Comparison of ENCODE assay signal across 8 cellular contexts in the genomic region with DNA sequence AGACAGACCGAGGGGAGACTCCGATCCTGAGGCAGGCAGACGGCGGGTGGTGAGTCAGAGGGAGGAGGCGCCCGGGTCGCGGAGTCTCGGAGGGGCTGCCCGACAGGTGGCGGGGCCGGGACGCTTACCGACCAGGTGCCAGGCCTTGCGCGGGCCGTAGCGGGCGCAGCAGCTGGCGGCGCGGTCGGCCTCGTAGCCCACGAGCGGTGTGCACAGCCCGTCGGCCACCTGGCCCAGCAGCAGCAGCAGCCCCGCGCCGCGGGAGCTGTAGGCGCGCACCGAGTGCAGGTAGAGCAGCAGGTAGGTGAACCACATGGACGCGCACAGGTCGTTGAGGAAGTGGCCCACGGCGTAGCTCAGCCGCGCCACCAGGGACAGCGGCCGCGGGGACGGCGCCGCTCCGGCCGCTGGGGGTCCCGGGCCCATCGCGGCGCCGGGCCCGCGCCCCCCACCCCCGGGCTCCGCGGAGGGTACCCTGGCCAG. TPM values are rescaled to one million over a fixed set of nuclear protein-coding genes. Genes with fewer than 3 reads are reported as not detected.
DNase-seq lines count a peak whose midpoint lies in the region; ATAC-seq and TF ChIP-seq lines count a peak whose summit lies in the region.

No MANE protein-coding gene starts in this region.

- no peak for TF ChIP-seq EP300 in sigmoid colon (IDR thresholded peaks at IDR 0.05)

- H3K4me1 ChIP-seq in ES-I3 (ENCODE audit: insufficient read depth, low read length) (peaks cover 3% of the 10 kb centered on the region; the same call in 1 of the 2 replicates), OCI-LY1 (ENCODE audit: insufficient read depth, low read length, severe bottlenecking) (peaks cover 43% of the 10 kb centered on the region), sigmoid colon (peaks cover 0 to 33% (median 27%) of the 10 kb centered on the region in 4 donors)

- H3K27ac ChIP-seq in OCI-LY1 (ENCODE audit: low read depth, low read length, poor library complexity, severe bottlenecking), result no peak overlapping the region
- H3K27ac ChIP-seq in sigmoid colon, result peak overlapping the region; percentile 83 to 91 (median 87)

- peak; percentile 38 for ATAC-seq in activated T-helper 17 cell treated with anti-CD3 and anti-CD28 coated beads, Interleukin-2, amount 50 U/mL, for 72 hours (replicated peaks)

- H3K9me3 Mint-ChIP-seq in activated T-helper 17 cell treated with anti-CD3 and anti-CD28 coated beads, Interleukin-2, amount 50 U/mL, for 72 hours, result no peaks in the 10 kb centered on the region
- H3K9me3 Mint-ChIP-seq in glutamatergic neuron (ENCODE audit: unreplicated experiment), result peaks cover 5% of the 10 kb centered on the region

- H3K27ac Mint-ChIP-seq in activated T-helper 17 cell treated with anti-CD3 and anti-CD28 coated beads, Interleukin-2, amount 50 U/mL, for 72 hours, result peak overlapping the region; percentile 80
- peak overlapping the region; percentile 86 for H3K27ac Mint-ChIP-seq in glutamatergic neuron (ENCODE audit: unreplicated experiment)

- peaks cover 17% of the 10 kb centered on the region for H3K4me1 Mint-ChIP-seq in activated T-helper 17 cell treated with anti-CD3 and anti-CD28 coated beads, Interleukin-2, amount 50 U/mL, for 72 hours
- H3K4me1 Mint-ChIP-seq in glutamatergic neuron (ENCODE audit: low read depth, unreplicated experiment), result peaks cover 10% of the 10 kb centered on the region

- H3K4me2 ChIP-seq in OCI-LY1 (ENCODE audit: low read length), result peak overlapping the region; percentile 96

- TF ChIP-seq CTCF in OCI-LY1 (IDR thresholded peaks at IDR 0.05; ENCODE audit: low read length) (peak; percentile 17; the same call in 1 of the 2 replicates), glutamatergic neuron (IDR thresholded peaks at IDR 0.05; ENCODE audit: partially characterized antibody, unreplicated experiment) (no peak), sigmoid colon (IDR thresholded peaks at IDR 0.05) (no peak)

- H3K4me3 ChIP-seq in OCI-LY1 (ENCODE audit: low read depth, low read length, poor library complexity, severe bottlenecking) (peak overlapping the region; percentile 76), sigmoid colon (peak overlapping the region; percentile 66 to 99 (median 93))

- no peaks in the 10 kb centered on the region for H3K27me3 Mint-ChIP-seq in activated T-helper 17 cell treated with anti-CD3 and anti-CD28 coated beads, Interleukin-2, amount 50 U/mL, for 72 hours
- peaks cover 14% of the 10 kb centered on the region for H3K27me3 Mint-ChIP-seq in glutamatergic neuron (ENCODE audit: unreplicated experiment)

- no peaks in the 10 kb centered on the region for H3F3A ChIP-seq in OCI-LY1 (ENCODE audit: insufficient read depth, low read length)

- H3K27me3 ChIP-seq in OCI-LY1 (ENCODE audit: insufficient read depth, low read length), result no peaks in the 10 kb centered on the region
- no peaks in the 10 kb centered on the region for H3K27me3 ChIP-seq in sigmoid colon

- no peaks in the 10 kb centered on the region for H3K9me2 ChIP-seq in OCI-LY1 (ENCODE audit: low read depth, low read length)

- H3K36me3 Mint-ChIP-seq in activated T-helper 17 cell treated with anti-CD3 and anti-CD28 coated beads, Interleukin-2, amount 50 U/mL, for 72 hours (ENCODE audit: low read depth), result no peaks in the 10 kb centered on the region
- no peaks in the 10 kb centered on the region for H3K36me3 Mint-ChIP-seq in glutamatergic neuron (ENCODE audit: unreplicated experiment)

- H3K9me3 ChIP-seq in ES-I3 (ENCODE audit: control insufficient read depth, insufficient read depth, low read length), result no peaks in the 10 kb centered on the region
- H3K9me3 ChIP-seq in OCI-LY1 (ENCODE audit: low read length), result no peaks in the 10 kb centered on the region
- no peaks in the 10 kb centered on the region for H3K9me3 ChIP-seq in sigmoid colon

- WGBS in sigmoid colon, 2 donors, result 0 to 1% methylated on average over 60 of the region's 60 CpGs

- TF ChIP-seq POLR2A in sigmoid colon (IDR thresholded peaks at IDR 0.05), result no peak

- H3K9ac ChIP-seq in ES-I3 (ENCODE audit: low read depth, low read length) (peak overlapping the region; percentile 81), OCI-LY1 (ENCODE audit: low read length) (peak overlapping the region; percentile 55; the same call in 1 of the 2 replicates)

- intact Hi-C loops in sigmoid colon (cut with DNase I) (no loop called here), posterior vena cava (cut with DNase I) (no loop called here)

- no peaks in the 10 kb centered on the region for H3K36me3 ChIP-seq in ES-I3 (ENCODE audit: insufficient read depth, low read length)
- no peaks in the 10 kb centered on the region for H3K36me3 ChIP-seq in OCI-LY1 (ENCODE audit: insufficient read depth, low read length)
- no peaks in the 10 kb centered on the region for H3K36me3 ChIP-seq in sigmoid colon

- no peaks in the 10 kb centered on the region for H4K20me1 ChIP-seq in OCI-LY1 (ENCODE audit: insufficient read depth, low read length)

- H2AFZ ChIP-seq in OCI-LY1 (ENCODE audit: low read length), result no peak overlapping the region

- peak overlapping the region; percentile 89 for H3K4me3 Mint-ChIP-seq in activated T-helper 17 cell treated with anti-CD3 and anti-CD28 coated beads, Interleukin-2, amount 50 U/mL, for 72 hours
- peak overlapping the region; percentile 94 for H3K4me3 Mint-ChIP-seq in glutamatergic neuron (ENCODE audit: unreplicated experiment)

- H3K79me2 ChIP-seq in OCI-LY1 (ENCODE audit: insufficient read depth, low read length), result no peaks in the 10 kb centered on the region

- peak; percentile 45 for DNase-seq in HCEC 1CT
- DNase-seq in glutamatergic neuron, result peak; percentile 68
- DNase-seq in sigmoid colon, result peak; percentile 71
- DNase-seq in posterior vena cava (ENCODE audit: low spot score), result no peak
- no peak for DNase-seq in NCI-H187 treated with DMSO at 0.1 percent for 48 hours (lab: John Stamatoyannopoulos, UW)

RNA-seq across cellular contexts. Expression of a gene that starts 0.4 kb away (rescaled TPM):
- total RNA-seq in activated T-helper 17 cell treated with anti-CD3 and anti-CD28 coated beads, Interleukin-2, amount 50 U/mL, for 72 hours, result 10 to 100 TPM; 38.3 to 64.1 TPM
- total RNA-seq in glutamatergic neuron (ENCODE audit: unreplicated experiment) (134 TPM), sigmoid colon (10 to 100 TPM; 13.7 to 36.0 (median 22.6) TPM), posterior vena cava (10 to 100 TPM; 49.6 to 52.7 TPM)
- 10 to 100 TPM in 1 of 3 donors, 1 to 10 TPM in 2; 2.4 to 53.5 (median 8.6) TPM for polyA plus RNA-seq in sigmoid colon

RNA-seq across cellular contexts. Expression of a gene that starts 15.7 kb away (rescaled TPM):
- 10 to 100 TPM; 40.0 to 52.3 TPM for total RNA-seq in activated T-helper 17 cell treated with anti-CD3 and anti-CD28 coated beads, Interleukin-2, amount 50 U/mL, for 72 hours
- 55.3 TPM for total RNA-seq in glutamatergic neuron (ENCODE audit: unreplicated experiment)
- total RNA-seq in sigmoid colon, result 100 to 1,000 TPM; 105 to 148 (median 120) TPM
- 10 to 100 TPM; 61.3 to 85.9 (median 78.2) TPM for polyA plus RNA-seq in sigmoid colon
- total RNA-seq in posterior vena cava, result 100 to 1,000 TPM in 1 of 2 donors, 10 to 100 TPM in 1; 96.8 to 111 TPM

RNA-seq across cellular contexts. Expression of a gene that starts 18.0 kb away (rescaled TPM):
- total RNA-seq in activated T-helper 17 cell treated with anti-CD3 and anti-CD28 coated beads, Interleukin-2, amount 50 U/mL, for 72 hours, result 1 to 10 TPM; 2.1 to 4.0 TPM
- total RNA-seq in glutamatergic neuron (ENCODE audit: unreplicated experiment) (2.5 TPM), sigmoid colon (1 to 10 TPM in 1 of 4 donors, not detected in 3; 1.4 TPM), posterior vena cava (1 to 10 TPM in 1 of 2 donors, under 1 TPM in 1; 0.90 to 2.6 TPM)
- 1 to 10 TPM in 1 of 3 donors, not detected in 2; 1.5 TPM for polyA plus RNA-seq in sigmoid colon

RNA-seq across cellular contexts. Expression of a gene that starts 28.3 kb away (rescaled TPM):
- total RNA-seq in activated T-helper 17 cell treated with anti-CD3 and anti-CD28 coated beads, Interleukin-2, amount 50 U/mL, for 72 hours, result under 1 TPM; 0.32 to 0.42 TPM
- total RNA-seq in glutamatergic neuron (ENCODE audit: unreplicated experiment) (0.20 TPM), sigmoid colon (under 1 TPM in 2 of 4 donors, not detected in 2; under 0.01 to 0.83 TPM), posterior vena cava (10 to 100 TPM; 13.9 to 14.6 TPM)
- polyA plus RNA-seq in sigmoid colon, result 1 to 10 TPM in 1 of 3 donors, not detected in 2; 1.0 TPM

RNA-seq across cellular contexts. Expression of a gene that starts 49.7 kb away (rescaled TPM):
- total RNA-seq in activated T-helper 17 cell treated with anti-CD3 and anti-CD28 coated beads, Interleukin-2, amount 50 U/mL, for 72 hours, result under 1 TPM; 0.32 to 0.37 TPM
- not detected for total RNA-seq in glutamatergic neuron (ENCODE audit: unreplicated experiment)
- total RNA-seq in sigmoid colon, result 1 to 10 TPM in 1 of 4 donors, under 1 TPM in 3; 0.36 to 3.6 (median 0.68) TPM
- 1 to 10 TPM in 1 of 3 donors, under 1 TPM in 1, not detected in 1; 0.69 to 1.4 TPM for polyA plus RNA-seq in sigmoid colon
- 10 to 100 TPM; 46.9 to 49.6 TPM for total RNA-seq in posterior vena cava

Comparison
In these comparisons a context has a peak if more than half of its experiments do, and no peak if none do; other contexts are left out.
1. DNase-seq: peak in HCEC 1CT (single experiment), glutamatergic neuron (single experiment) and sigmoid colon (single experiment); none in posterior vena cava (single experiment) and NCI-H187 treated with DMSO at 0.1 percent for 48 hours (single experiment).